ENCODE assay signal across 9 cellular contexts in the genomic region with DNA sequence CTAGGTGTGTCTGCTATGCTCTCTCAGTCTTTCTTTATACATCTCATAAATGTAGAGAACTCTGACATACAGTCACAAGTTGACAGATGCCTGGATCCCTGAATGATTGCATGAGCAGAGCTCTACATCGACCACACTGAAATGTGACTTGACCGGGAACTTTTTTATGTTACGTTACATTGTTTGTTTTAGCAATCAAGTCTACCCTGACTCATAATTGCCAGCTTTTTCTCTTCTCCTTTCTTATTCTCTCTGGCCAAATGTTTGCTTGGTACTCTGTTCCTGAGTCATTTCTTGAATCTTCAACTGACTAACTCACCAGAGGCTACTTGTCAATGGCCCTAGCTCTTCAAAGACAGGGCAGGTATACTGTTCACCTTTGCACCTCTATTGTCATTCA.
DNase-seq lines count a peak whose midpoint lies in the region; ATAC-seq and TF ChIP-seq lines count a peak whose summit lies in the region.
"Had no signal": no experiment of that assay in that cellular context is flagged by ENCODE, and none has a peak within 500 bp of the region (broad histone marks: within the 10 kb centered on the region; RNA-seq: fewer than 3 reads in every experiment).

No MANE protein-coding gene starts in this region.

- no peaks in the 10 kb centered on the region for H3K79me2 ChIP-seq in hepatocyte

- H3K4ac ChIP-seq in IMR-90 (ENCODE audit: low read depth, low read length) (no peak overlapping the region), neuronal stem cell (ENCODE audit: low read length) (no peak overlapping the region)

- H3K36me3 ChIP-seq in IMR-90 (ENCODE audit: control insufficient read depth, insufficient read depth, low read length) (no peaks in the 10 kb centered on the region), hepatocyte (replicated peaks; ENCODE audit: insufficient read depth, low read depth) (no peaks in the 10 kb centered on the region), neuronal stem cell (replicated peaks in 1 of 2; ENCODE audit: control insufficient read depth in 2 of 2, insufficient read depth in 2 of 2, low read length in 2 of 2) (no peaks in the 10 kb centered on the region)
- H3K36me3 ChIP-seq in CD8-positive, alpha-beta memory T cell (ENCODE audit: insufficient read depth, low read length): no peaks in the 10 kb centered on the region

- H3K9ac ChIP-seq in IMR-90 (ENCODE audit: low read depth, low read length) (no peak overlapping the region), neuronal stem cell (ENCODE audit: low read depth, low read length, poor library complexity) (no peak overlapping the region)

- no peaks in the 10 kb centered on the region for H3K9me3 ChIP-seq in IMR-90 (ENCODE audit: control insufficient read depth, insufficient read depth, low read length)
- H3K9me3 ChIP-seq in hepatocyte (ENCODE audit: low read depth): no peaks in the 10 kb centered on the region
- no peaks in the 10 kb centered on the region for H3K9me3 ChIP-seq in CD8-positive, alpha-beta memory T cell (ENCODE audit: low read length)
- no peaks in the 10 kb centered on the region for H3K9me3 ChIP-seq in neuronal stem cell (replicated peaks in 1 of 2; ENCODE audit: control insufficient read depth in 2 of 2, insufficient read depth in 1 of 2, low read depth in 1 of 2, low read length in 2 of 2)

- in situ Hi-C loops in IMR-90 (cut with MboI; ENCODE audit: low sequenced_read_pairs): no loop called here

- POLR2A ChIA-PET in IMR-90 (lab: Charles Lee; ENCODE audit: unreplicated experiment): no interaction called here
- POLR2A ChIA-PET in CD8-positive, alpha-beta memory T cell (lab: Charles Lee): no interaction called here

- TF ChIP-seq CTCF in IMR-90 (conservative IDR thresholded peaks at IDR 0.05; ENCODE audit: low read depth, low read length) (no peak), hepatocyte (IDR thresholded peaks at IDR 0.05; ENCODE audit: poor library complexity) (no peak)

- no peak for TF ChIP-seq POLR2A in IMR-90 (IDR thresholded peaks at IDR 0.05; ENCODE audit: low read depth, low read length)

- TF ChIP-seq RAD21 in IMR-90 (IDR thresholded peaks at IDR 0.05; ENCODE audit: low read length): no peak

- dilution Hi-C loops in IMR-90 (cut with HindIII; ENCODE audit: low sequenced_read_pairs, unreplicated experiment): no loop called here

- H4K20me1 ChIP-seq in IMR-90 (ENCODE audit: insufficient read depth, low read length) (no peaks in the 10 kb centered on the region), hepatocyte (ENCODE audit: insufficient read depth, poor library complexity, severe bottlenecking) (no peaks in the 10 kb centered on the region)

- H4K91ac ChIP-seq in IMR-90 (ENCODE audit: insufficient read depth, low read depth, low read length) (no peak overlapping the region), neuronal stem cell (ENCODE audit: low read depth, low read length, poor library complexity) (no peak overlapping the region)

- H3K4me1 ChIP-seq in IMR-90 (ENCODE audit: control insufficient read depth, insufficient read depth, low read length): peaks cover 2% of the 10 kb centered on the region; the same call in 1 of the 2 replicates
- peaks cover 6% of the 10 kb centered on the region for H3K4me1 ChIP-seq in hepatocyte (ENCODE audit: insufficient read depth)
- peaks cover 13% of the 10 kb centered on the region for H3K4me1 ChIP-seq in CD8-positive, alpha-beta memory T cell (ENCODE audit: insufficient read depth, low read length)
- peaks cover 0 to 6% of the 10 kb centered on the region in 2 donors for H3K4me1 ChIP-seq in neuronal stem cell (ENCODE audit: control insufficient read depth in 2 of 2, insufficient read depth in 1 of 2, low read depth in 1 of 2, low read length in 2 of 2)

- BruUV-seq in IMR-90 (replicated peaks; lab: Mats Ljungman, UMichigan): no TSS peak

- H3K27me3 Mint-ChIP-seq in CD8-positive, alpha-beta memory T cell: peaks cover under 1 to 8% of the 10 kb centered on the region in 2 donors

- H3K18ac ChIP-seq in IMR-90 (ENCODE audit: low read depth, low read length) (peak overlapping the region; percentile 79; the same call in 1 of the 2 replicates), neuronal stem cell (ENCODE audit: low read length) (no peak overlapping the region)

- peaks cover 0 to 2% (median 0%) of the 10 kb centered on the region in 3 donors for H3K36me3 Mint-ChIP-seq in CD8-positive, alpha-beta memory T cell

- intact Hi-C loops in IMR-90 (cut with micrococcal nuclease) (no loop called here), left colon (cut with DNase I, micrococcal nuclease) (no loop called here)

- H3K9me1 ChIP-seq in IMR-90 (ENCODE audit: insufficient read depth, low read length): no peaks in the 10 kb centered on the region

- H3K4me2 ChIP-seq in IMR-90 (ENCODE audit: low read depth, low read length) (peak overlapping the region; percentile 28; the same call in 1 of the 2 replicates), hepatocyte (no peak overlapping the region), neuronal stem cell (ENCODE audit: insufficient read depth, low read length, poor library complexity, severe bottlenecking) (no peak overlapping the region)

- H2BK5ac ChIP-seq in IMR-90 (ENCODE audit: low read depth, low read length, poor library complexity, severe bottlenecking) (no peak overlapping the region), neuronal stem cell (ENCODE audit: low read length) (no peak overlapping the region)

- H3K27ac Mint-ChIP-seq in CD8-positive, alpha-beta memory T cell: no peak overlapping the region

- CTCF ChIA-PET in IMR-90 (lab: Yijun Ruan, JAX): no interaction called here
- CTCF ChIA-PET in CD8-positive, alpha-beta memory T cell (lab: Charles Lee): no interaction called here

- H3K4me3 ChIP-seq in IMR-90 (ENCODE audit: insufficient read depth, low read depth, low read length) (no peak overlapping the region), hepatocyte (no peak overlapping the region), neuronal stem cell (ENCODE audit: low read length in 2 of 2) (no peak overlapping the region)
- H3K4me3 ChIP-seq in CD8-positive, alpha-beta memory T cell (ENCODE audit: low read length): no peak overlapping the region

- ATAC-seq in GM18858 (IDR thresholded peaks at IDR 0.05; ENCODE audit: unreplicated experiment) (peak; percentile 70), IMR-90 (ENCODE audit: low read depth) (no peak), left colon (no peak)

- H3K23ac ChIP-seq in IMR-90 (ENCODE audit: low read depth, low read length) (no peak overlapping the region), neuronal stem cell (ENCODE audit: low read depth, low read length, poor library complexity) (no peak overlapping the region)

- peaks cover 13 to 21% (median 20%) of the 10 kb centered on the region in 3 donors for H3K4me1 Mint-ChIP-seq in CD8-positive, alpha-beta memory T cell

- H3K27ac ChIP-seq in IMR-90 (ENCODE audit: insufficient read depth, low read length) (no peak overlapping the region), hepatocyte (peak overlapping the region; percentile 41), neuronal stem cell (replicated peaks; ENCODE audit: low read length) (no peak overlapping the region)
- no peak overlapping the region for H3K27ac ChIP-seq in CD8-positive, alpha-beta memory T cell (ENCODE audit: low read depth, low read length)

- H4K5ac ChIP-seq in IMR-90 (ENCODE audit: low read depth, low read length): peak overlapping the region; percentile 50; the same call in 1 of the 2 replicates

- H2AK5ac ChIP-seq in IMR-90 (ENCODE audit: low read depth, low read length): no peak overlapping the region
- no peak overlapping the region for H2AK5ac ChIP-seq in neuronal stem cell (ENCODE audit: low read depth, low read length)

- no peak overlapping the region for H3K56ac ChIP-seq in IMR-90 (ENCODE audit: extremely low read depth, insufficient read depth, low read length)

- no peak overlapping the region for H2AFZ ChIP-seq in IMR-90 (replicated peaks; ENCODE audit: low read length, poor library complexity)
- no peak overlapping the region for H2AFZ ChIP-seq in hepatocyte
- H2AFZ ChIP-seq in neuronal stem cell (ENCODE audit: low read length): no peak overlapping the region

- H3K79me1 ChIP-seq in IMR-90 (ENCODE audit: low read depth in 1 of 2, low read length in 2 of 2) (no peaks in the 10 kb centered on the region), neuronal stem cell (ENCODE audit: low read depth, low read length) (no peaks in the 10 kb centered on the region)

- no peak overlapping the region for H2BK15ac ChIP-seq in IMR-90 (ENCODE audit: low read depth, low read length)
- H2BK15ac ChIP-seq in neuronal stem cell (ENCODE audit: low read length): no peak overlapping the region

- no peak overlapping the region for H2BK20ac ChIP-seq in IMR-90 (ENCODE audit: low read depth, low read length)

- H2BK120ac ChIP-seq in IMR-90 (ENCODE audit: low read depth, low read length): no peak overlapping the region
- H2BK120ac ChIP-seq in neuronal stem cell (ENCODE audit: low read depth, low read length): no peak overlapping the region

- H3K14ac ChIP-seq in IMR-90 (replicated peaks; ENCODE audit: low read depth, low read length) (no peak overlapping the region), neuronal stem cell (ENCODE audit: low read length) (no peak overlapping the region)

- no peak overlapping the region for H2BK12ac ChIP-seq in neuronal stem cell (ENCODE audit: low read length)

- no peaks in the 10 kb centered on the region for H3K9me2 ChIP-seq in hepatocyte (replicated peaks; ENCODE audit: insufficient read depth)

- no CpG with 5 or more reads among the region's 3 CpGs for WGBS in IMR-90 (ENCODE audit: extremely low coverage in 2 of 2, insufficient read length in 1 of 2), 2 experiments
- 59% methylated on average over 3 of the region's 3 CpGs for WGBS in hepatocyte (ENCODE audit: low lambda C conversion rate, missing lambda C conversion rate)
- WGBS in neuronal stem cell (ENCODE audit: extremely low coverage in 2 of 2, insufficient read length in 2 of 2, insufficient replicate concordance in 1 of 2), 2 donors: no CpG with 5 or more reads among the region's 3 CpGs

- no peak overlapping the region for H3K4me3 Mint-ChIP-seq in CD8-positive, alpha-beta memory T cell

- DNase-seq in H4 (ENCODE audit: low spot score) (peak; percentile 18), IMR-90 (no peak), hepatocyte (ENCODE audit: low spot score) (peak; percentile 46), left colon (no peak), neuronal stem cell (ENCODE audit: low spot score) (no peak), NCI-H2081 (lab: John Stamatoyannopoulos, UW) (no peak)
- no peak for DNase-seq in CD8-positive, alpha-beta memory T cell
- DNase-seq: NCI-H82 had no signal

- H2AK9ac ChIP-seq in IMR-90 (replicated peaks; ENCODE audit: low read depth, low read length, poor library complexity): no peak overlapping the region

- H4K8ac ChIP-seq in IMR-90 (ENCODE audit: low read depth in 2 of 2, low read length in 2 of 2) (no peak overlapping the region), neuronal stem cell (ENCODE audit: low read depth, low read length) (no peak overlapping the region)

- H3K9me3 Mint-ChIP-seq in CD8-positive, alpha-beta memory T cell: no peaks in the 10 kb centered on the region

- H3K27me3 ChIP-seq in IMR-90 (ENCODE audit: control insufficient read depth, insufficient read depth, low read length) (peaks cover 17% of the 10 kb centered on the region), hepatocyte (no peaks in the 10 kb centered on the region), neuronal stem cell (ENCODE audit: control insufficient read depth in 3 of 3, insufficient read depth in 3 of 3, low read depth in 1 of 3, low read length in 3 of 3) (no peaks in the 10 kb centered on the region)
- no peaks in the 10 kb centered on the region for H3K27me3 ChIP-seq in CD8-positive, alpha-beta memory T cell (ENCODE audit: insufficient read depth, low read length, poor library complexity, severe bottlenecking)

Comparison
In these comparisons a context has a peak if more than half of its experiments do, and no peak if none do; other contexts are left out.
1. DNase-seq: peak in H4 (single experiment) and hepatocyte (single experiment); none in IMR-90 (single experiment), CD8-positive, alpha-beta memory T cell (0 of 5), left colon (0 of 2), neuronal stem cell (single experiment) and NCI-H2081 (0 of 2).